ENCODE assay signal across 20 cellular contexts in genomic region chr4:184410748-184411147, GRCh38.
DNase-seq lines count a peak whose midpoint lies in the region; ATAC-seq and TF ChIP-seq lines count a peak whose summit lies in the region.
"Had no signal": no experiment of that assay in that cellular context is flagged by ENCODE, and none has a peak within 500 bp of the region (broad histone marks: within the 10 kb centered on the region; RNA-seq: fewer than 3 reads in every experiment).

No MANE protein-coding gene starts in this region.

- no peak overlapping the region for H3K9ac ChIP-seq in BLaER1 treated with 17β-estradiol and CSF1 and Interleukin-3, amounts not matched to agents 10 nM and 100 nM
- H3K9ac ChIP-seq in colonic mucosa (ENCODE audit: low read depth in 2 of 2, low read length in 2 of 2), result no peak overlapping the region
- H3K9ac ChIP-seq: KMS-11 had no signal

- H3K27ac Mint-ChIP-seq in CD4-positive, alpha-beta memory T cell, result peak overlapping the region in 5 of 7 donors; percentile 66 to 91 (median 88)
- peak overlapping the region; percentile 31 for H3K27ac Mint-ChIP-seq in activated CD8-positive, alpha-beta T cell treated with anti-CD3 and anti-CD28 coated beads, Interleukin-2, amount 10 ng/mL, durations not matched to agents 7 days and 5 days
- H3K27ac Mint-ChIP-seq in naive thymus-derived CD8-positive, alpha-beta T cell, result peak overlapping the region in 7 of 10 donors; percentile 41 to 93 (median 86)
- H3K27ac Mint-ChIP-seq: progenitor cell of endocrine pancreas had no signal

- H3K4me3 ChIP-seq in BLaER1 treated with 17β-estradiol and CSF1 and Interleukin-3, amounts not matched to agents 10 nM and 100 nM, result no peak overlapping the region
- H3K4me3 ChIP-seq in CD4-positive, alpha-beta memory T cell (ENCODE audit: low read length in 2 of 2), result no peak overlapping the region
- H3K4me3 ChIP-seq in colonic mucosa, result no peak overlapping the region

- H3K4me1 ChIP-seq in BLaER1 treated with 17β-estradiol and CSF1 and Interleukin-3, amounts not matched to agents 10 nM and 100 nM, result peaks cover 63 to 89% (median 81%) of the 10 kb centered on the region in 10 experiments
- peaks cover 52% of the 10 kb centered on the region for H3K4me1 ChIP-seq in CD4-positive, alpha-beta memory T cell (ENCODE audit: insufficient read depth, low read length)
- peaks cover 10% of the 10 kb centered on the region for H3K4me1 ChIP-seq in colonic mucosa

- H3K36me3 ChIP-seq in BLaER1 treated with 17β-estradiol and CSF1 and Interleukin-3, amounts not matched to agents 10 nM and 100 nM, result peaks cover 24 to 67% (median 35%) of the 10 kb centered on the region in 11 experiments
- H3K36me3 ChIP-seq in CD4-positive, alpha-beta memory T cell (ENCODE audit: insufficient read depth, low read length), result peaks cover 40% of the 10 kb centered on the region
- peaks cover 14% of the 10 kb centered on the region for H3K36me3 ChIP-seq in colonic mucosa

- intact Hi-C loops in CD4-positive, alpha-beta memory T cell (cut with micrococcal nuclease), result no loop called here
- intact Hi-C loops in colonic mucosa (cut with DNase I), result no loop called here

- peaks cover 43 to 81% (median 59%) of the 10 kb centered on the region in 4 donors for H3K4me1 Mint-ChIP-seq in CD4-positive, alpha-beta memory T cell
- H3K4me1 Mint-ChIP-seq in activated CD8-positive, alpha-beta T cell treated with anti-CD3 and anti-CD28 coated beads, Interleukin-2, amount 10 ng/mL, durations not matched to agents 7 days and 5 days (ENCODE audit: low read depth), result peaks cover 73% of the 10 kb centered on the region
- H3K4me1 Mint-ChIP-seq in naive thymus-derived CD8-positive, alpha-beta T cell, result peaks cover 29 to 85% (median 59%) of the 10 kb centered on the region in 4 donors

- POLR2A ChIA-PET in CD4-positive, alpha-beta memory T cell (lab: Charles Lee; ENCODE audit: partially characterized antibody), result interaction anchor here (1.7 kb wide), 1 partner anchor 64 kb away, joined by 10 read pairs; the partner anchor contains the start of gene IRF2
- POLR2A ChIA-PET in activated CD8-positive, alpha-beta T cell treated with anti-CD3 and anti-CD28 coated beads, Interleukin-2, amount 10 ng/mL, durations not matched to agents 7 days and 5 days (lab: Charles Lee), result interaction anchor here (1.1 to 1.6 kb wide), 2 partner anchors 28 to 64 kb away, joined by 6 to 9 read pairs; partner anchors contain the start of gene IRF2
- POLR2A ChIA-PET in naive thymus-derived CD8-positive, alpha-beta T cell (lab: Charles Lee), result interaction anchor here (1.2 kb wide), 1 partner anchor 64 kb away, joined by 3 read pairs; the partner anchor contains the start of gene IRF2

- H3K4me3 Mint-ChIP-seq in CD4-positive, alpha-beta memory T cell, result peak overlapping the region in 1 of 8 donors; percentile 70
- H3K4me3 Mint-ChIP-seq in activated CD8-positive, alpha-beta T cell treated with anti-CD3 and anti-CD28 coated beads, Interleukin-2, amount 10 ng/mL, durations not matched to agents 7 days and 5 days, result no peak overlapping the region
- H3K4me3 Mint-ChIP-seq in naive thymus-derived CD8-positive, alpha-beta T cell, result peak overlapping the region in 3 of 10 donors; percentile 64 to 93 (median 83)

- ATAC-seq in activated CD8-positive, alpha-beta T cell treated with anti-CD3 and anti-CD28 coated beads, Interleukin-2, amount 10 ng/mL, durations not matched to agents 7 days and 5 days, result no peak
- ATAC-seq in naive thymus-derived CD8-positive, alpha-beta T cell, result no peak
- ATAC-seq: left colon had no signal

- CTCF ChIA-PET in CD4-positive, alpha-beta memory T cell (lab: Charles Lee; ENCODE audit: partially characterized antibody), result interaction anchor here (1.3 to 3.5 kb wide), 3 partner anchors 9 to 147 kb away, joined by 3 to 13 read pairs (median 5); partner anchors contain the start of gene IRF2
- CTCF ChIA-PET in activated CD8-positive, alpha-beta T cell treated with anti-CD3 and anti-CD28 coated beads, Interleukin-2, amount 10 ng/mL, durations not matched to agents 7 days and 5 days (lab: Charles Lee), result interaction anchor here (0.7 to 2.4 kb wide), 4 partner anchors 26 to 147 kb away, joined by 3 to 6 read pairs (median 3); no protein-coding TSS in a partner anchor

- no peaks in the 10 kb centered on the region for H3K27me3 Mint-ChIP-seq in CD4-positive, alpha-beta memory T cell
- no peaks in the 10 kb centered on the region for H3K27me3 Mint-ChIP-seq in activated CD8-positive, alpha-beta T cell treated with anti-CD3 and anti-CD28 coated beads, Interleukin-2, amount 10 ng/mL, durations not matched to agents 7 days and 5 days (ENCODE audit: low read depth)
- no peaks in the 10 kb centered on the region for H3K27me3 Mint-ChIP-seq in naive thymus-derived CD8-positive, alpha-beta T cell
- H3K27me3 Mint-ChIP-seq: progenitor cell of endocrine pancreas had no signal

- H3K27ac ChIP-seq in BLaER1 treated with 17β-estradiol and CSF1 and Interleukin-3, amounts not matched to agents 10 nM and 100 nM, result peak overlapping the region in 6 of 11 experiments; percentile 81 to 92 (median 86); a peak in 12 of 22 replicates
- no peak overlapping the region for H3K27ac ChIP-seq in CD4-positive, alpha-beta memory T cell (ENCODE audit: low read depth, low read length)
- H3K27ac ChIP-seq in colonic mucosa, result no peak overlapping the region
- H3K27ac ChIP-seq: KMS-11 had no signal

- H3K4me2 ChIP-seq in BLaER1 treated with 17β-estradiol and CSF1 and Interleukin-3, amounts not matched to agents 10 nM and 100 nM, result peak overlapping the region in 8 of 11 experiments; percentile 80 to 96 (median 88); a peak in 10 of 22 replicates
- H3K4me2 ChIP-seq: KMS-11 had no signal

- no peaks in the 10 kb centered on the region; a peak in 1 of 22 replicates for H4K20me1 ChIP-seq in BLaER1 treated with 17β-estradiol and CSF1 and Interleukin-3, amounts not matched to agents 10 nM and 100 nM

- H3K36me3 Mint-ChIP-seq in CD4-positive, alpha-beta memory T cell, result peaks cover 48 to 77% of the 10 kb centered on the region in 2 donors
- H3K36me3 Mint-ChIP-seq in activated CD8-positive, alpha-beta T cell treated with anti-CD3 and anti-CD28 coated beads, Interleukin-2, amount 10 ng/mL, durations not matched to agents 7 days and 5 days (ENCODE audit: low read depth), result peaks cover 68% of the 10 kb centered on the region
- peaks cover 4 to 75% (median 10%) of the 10 kb centered on the region in 3 donors for H3K36me3 Mint-ChIP-seq in naive thymus-derived CD8-positive, alpha-beta T cell

- no peak for TF ChIP-seq CTCF in colonic mucosa (IDR thresholded peaks at IDR 0.05)

- H3K9me3 Mint-ChIP-seq in CD4-positive, alpha-beta memory T cell, result no peaks in the 10 kb centered on the region
- no peaks in the 10 kb centered on the region for H3K9me3 Mint-ChIP-seq in activated CD8-positive, alpha-beta T cell treated with anti-CD3 and anti-CD28 coated beads, Interleukin-2, amount 10 ng/mL, durations not matched to agents 7 days and 5 days (ENCODE audit: insufficient read depth)
- H3K9me3 Mint-ChIP-seq in naive thymus-derived CD8-positive, alpha-beta T cell, result no peaks in the 10 kb centered on the region

- no peaks in the 10 kb centered on the region for H3K27me3 ChIP-seq in BLaER1 treated with 17β-estradiol and CSF1 and Interleukin-3, amounts not matched to agents 10 nM and 100 nM
- no peaks in the 10 kb centered on the region for H3K27me3 ChIP-seq in CD4-positive, alpha-beta memory T cell (ENCODE audit: insufficient read depth, low read length)
- H3K27me3 ChIP-seq in colonic mucosa, result no peaks in the 10 kb centered on the region

- no peaks in the 10 kb centered on the region for H3K9me3 ChIP-seq in BLaER1 treated with 17β-estradiol and CSF1 and Interleukin-3, amounts not matched to agents 10 nM and 100 nM (replicated peaks in 1 of 11)
- H3K9me3 ChIP-seq in CD4-positive, alpha-beta memory T cell (ENCODE audit: control insufficient read depth in 1 of 2, low read length in 2 of 2), result no peaks in the 10 kb centered on the region
- no peaks in the 10 kb centered on the region for H3K9me3 ChIP-seq in colonic mucosa

- no peak for DNase-seq in CD4-positive, alpha-beta memory T cell
- DNase-seq in activated CD8-positive, alpha-beta T cell treated with anti-CD3 and anti-CD28 coated beads, Interleukin-2, amount 10 ng/mL, durations not matched to agents 7 days and 5 days, result no peak
- no peak for DNase-seq in naive thymus-derived CD8-positive, alpha-beta T cell
- DNase-seq in colonic mucosa (no peak), foreskin melanocyte (no peak), anterior cingulate cortex (lab: John Stamatoyannopoulos, UW) (no peak)
- DNase-seq: activated CD4-positive, alpha-beta T cell treated with anti-CD3 and anti-CD28 coated beads for 1 hour; activated CD8-positive, alpha-beta memory T cell treated with anti-CD3 and anti-CD28 coated beads, Interleukin-2, amount 50 U/mL, for 4 hours; effector CD8-positive, alpha-beta T cell; EL; left colon; NCI-H187 treated with DMSO at 0.1 percent for 48 hours; NCI-H345; NCI-H82; stimulated activated CD4-positive, alpha-beta T cell treated with anti-CD3 and anti-CD28 coated beads, Interleukin-2, amount 100 ng/mL, for 24 hours; T1000; trophoblast cell had no signal

Comparison
In these comparisons a context has a peak if more than half of its experiments do, and no peak if none do; other contexts are left out.
1. H3K27ac ChIP-seq: peak in BLaER1 treated with 17β-estradiol and CSF1 and Interleukin-3, amounts not matched to agents 10 nM and 100 nM (6 of 11); none in CD4-positive, alpha-beta memory T cell (single experiment) and colonic mucosa (single experiment).
2. H3K27ac Mint-ChIP-seq: peak in every context shown above with its lines; median percentile 88 in CD4-positive, alpha-beta memory T cell; 86 in naive thymus-derived CD8-positive, alpha-beta T cell; 31 in activated CD8-positive, alpha-beta T cell treated with anti-CD3 and anti-CD28 coated beads, Interleukin-2, amount 10 ng/mL, durations not matched to agents 7 days and 5 days.